9 cellular contexts compared by ENCODE assay signal in the genomic region with DNA sequence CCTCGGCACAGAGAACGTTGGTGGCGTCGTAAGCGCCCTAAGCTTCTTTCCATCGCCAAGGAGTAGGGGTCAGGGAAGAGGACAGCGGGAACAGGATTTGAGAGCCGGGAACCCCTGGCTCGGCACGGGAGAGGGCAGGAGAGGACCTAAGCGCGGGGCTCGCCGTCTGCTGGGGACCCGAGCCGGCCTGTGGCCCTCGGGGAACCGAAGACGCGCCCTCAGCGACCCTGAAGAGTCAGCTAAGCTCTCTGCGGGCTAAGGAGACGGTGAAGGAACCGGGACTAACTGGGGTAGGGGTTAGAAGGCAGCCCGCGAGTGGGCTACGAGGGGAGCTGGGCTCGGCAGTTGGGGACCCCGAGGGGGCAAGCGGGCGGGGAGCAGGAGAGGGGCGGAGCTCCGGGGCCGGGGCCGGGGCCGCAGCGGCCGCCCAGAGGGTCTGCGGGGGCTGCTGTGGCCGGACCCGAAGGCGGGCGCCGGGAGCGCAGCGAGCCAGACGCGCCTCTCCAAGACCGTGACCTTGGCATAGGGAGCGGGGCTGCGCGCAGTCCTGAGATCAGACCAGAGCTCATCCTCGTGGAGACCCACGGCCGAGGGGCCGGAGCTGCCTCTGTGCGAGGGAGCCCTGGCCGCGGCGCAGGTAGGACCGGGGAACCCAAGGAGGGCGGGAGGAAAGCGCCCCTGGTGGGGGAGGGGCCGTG. TPM values are rescaled to one million over a fixed set of nuclear protein-coding genes. Genes with fewer than 3 reads are reported as not detected.
A peak's percentile ranks its signal among the peaks of the same experiment; 100 is the strongest.
DNase-seq lines count a peak whose midpoint lies in the region; ATAC-seq and FAIRE-seq lines count a peak whose summit lies in the region.
"Had no signal": no experiment of that assay in that cellular context is flagged by ENCODE, and none has a peak within 500 bp of the region (broad histone marks: within the 10 kb centered on the region; RNA-seq: fewer than 3 reads in every experiment).

No MANE protein-coding gene starts in this region.

- FAIRE-seq in frontal cortex (lab: Jason Lieb, UNC), result no peak

- peaks cover 2% of the 10 kb centered on the region for H3K9me3 Mint-ChIP-seq in activated CD8-positive, alpha-beta memory T cell treated with anti-CD3 and anti-CD28 coated beads, Interleukin-2, amount 10 ng/mL, durations not matched to agents 7 days and 5 days (ENCODE audit: low read depth)
- no peaks in the 10 kb centered on the region for H3K9me3 Mint-ChIP-seq in activated naive CD8-positive, alpha-beta T cell treated with anti-CD3 and anti-CD28 coated beads, Interleukin-2, amount 50 U/mL, for 24 hours
- no peaks in the 10 kb centered on the region for H3K9me3 Mint-ChIP-seq in stimulated activated naive CD8-positive, alpha-beta T cell treated with anti-CD3 and anti-CD28 coated beads, Interleukin-15, amount 100 ng/mL, for 72 hours

- peaks cover 5% of the 10 kb centered on the region for H3K36me3 Mint-ChIP-seq in activated CD8-positive, alpha-beta memory T cell treated with anti-CD3 and anti-CD28 coated beads, Interleukin-2, amount 10 ng/mL, durations not matched to agents 7 days and 5 days
- no peaks in the 10 kb centered on the region for H3K36me3 Mint-ChIP-seq in activated naive CD8-positive, alpha-beta T cell treated with anti-CD3 and anti-CD28 coated beads, Interleukin-2, amount 50 U/mL, for 24 hours (ENCODE audit: low read depth)

- H3K4me3 Mint-ChIP-seq in activated CD8-positive, alpha-beta memory T cell treated with anti-CD3 and anti-CD28 coated beads, Interleukin-2, amount 10 ng/mL, durations not matched to agents 7 days and 5 days, result peak overlapping the region; percentile 29
- peak overlapping the region; percentile 51 for H3K4me3 Mint-ChIP-seq in activated naive CD8-positive, alpha-beta T cell treated with anti-CD3 and anti-CD28 coated beads, Interleukin-2, amount 50 U/mL, for 24 hours
- peak overlapping the region; percentile 76 for H3K4me3 Mint-ChIP-seq in stimulated activated naive CD8-positive, alpha-beta T cell treated with anti-CD3 and anti-CD28 coated beads, Interleukin-15, amount 100 ng/mL, for 72 hours

- no peak overlapping the region for H3K27ac Mint-ChIP-seq in activated CD8-positive, alpha-beta memory T cell treated with anti-CD3 and anti-CD28 coated beads, Interleukin-2, amount 10 ng/mL, durations not matched to agents 7 days and 5 days
- H3K27ac Mint-ChIP-seq in activated naive CD8-positive, alpha-beta T cell treated with anti-CD3 and anti-CD28 coated beads, Interleukin-2, amount 50 U/mL, for 24 hours, result no peak overlapping the region
- H3K27ac Mint-ChIP-seq in stimulated activated naive CD8-positive, alpha-beta T cell treated with anti-CD3 and anti-CD28 coated beads, Interleukin-15, amount 100 ng/mL, for 72 hours, result no peak overlapping the region

- H3K27me3 Mint-ChIP-seq in activated CD8-positive, alpha-beta memory T cell treated with anti-CD3 and anti-CD28 coated beads, Interleukin-2, amount 10 ng/mL, durations not matched to agents 7 days and 5 days, result peaks cover 87% of the 10 kb centered on the region
- peaks cover 70% of the 10 kb centered on the region for H3K27me3 Mint-ChIP-seq in activated naive CD8-positive, alpha-beta T cell treated with anti-CD3 and anti-CD28 coated beads, Interleukin-2, amount 50 U/mL, for 24 hours
- H3K27me3 Mint-ChIP-seq in stimulated activated naive CD8-positive, alpha-beta T cell treated with anti-CD3 and anti-CD28 coated beads, Interleukin-15, amount 100 ng/mL, for 72 hours, result peaks cover 93% of the 10 kb centered on the region

- peaks cover 6% of the 10 kb centered on the region for H3K4me1 Mint-ChIP-seq in activated CD8-positive, alpha-beta memory T cell treated with anti-CD3 and anti-CD28 coated beads, Interleukin-2, amount 10 ng/mL, durations not matched to agents 7 days and 5 days
- H3K4me1 Mint-ChIP-seq in activated naive CD8-positive, alpha-beta T cell treated with anti-CD3 and anti-CD28 coated beads, Interleukin-2, amount 50 U/mL, for 24 hours, result peaks cover 5% of the 10 kb centered on the region
- peaks cover 8% of the 10 kb centered on the region for H3K4me1 Mint-ChIP-seq in stimulated activated naive CD8-positive, alpha-beta T cell treated with anti-CD3 and anti-CD28 coated beads, Interleukin-15, amount 100 ng/mL, for 72 hours

- CTCF ChIA-PET in activated CD8-positive, alpha-beta memory T cell treated with anti-CD3 and anti-CD28 coated beads, Interleukin-2, amount 10 ng/mL, durations not matched to agents 7 days and 5 days (lab: Charles Lee), result interaction anchor here (1.0 to 1.2 kb wide), 3 partner anchors 36 to 1336 kb away, joined by 3 to 4 read pairs (median 3); no protein-coding TSS in a partner anchor

- no peak for DNase-seq in activated CD8-positive, alpha-beta memory T cell treated with anti-CD3 and anti-CD28 coated beads, Interleukin-2, amount 10 ng/mL, durations not matched to agents 7 days and 5 days
- DNase-seq in activated CD8-positive, alpha-beta memory T cell treated with anti-CD3 and anti-CD28 coated beads for 24 hours, result no peak
- no peak for DNase-seq in activated naive CD8-positive, alpha-beta T cell treated with anti-CD3 and anti-CD28 coated beads, Interleukin-2, amount 50 U/mL, for 24 hours
- DNase-seq in islet precursor cell, result peak; percentile 57
- DNase-seq in stimulated activated naive CD8-positive, alpha-beta T cell treated with anti-CD3 and anti-CD28 coated beads, Interleukin-15, amount 100 ng/mL, for 72 hours, result no peak
- DNase-seq in frontal cortex (ENCODE audit: low spot score in 2 of 2), result no peak
- no peak for DNase-seq in cerebellum (ENCODE audit: low spot score)
- DNase-seq: stimulated activated naive CD4-positive, alpha-beta T cell treated with Interleukin-2 at 50 U/mL for 16 hours had no signal

- no peak for ATAC-seq in activated CD8-positive, alpha-beta memory T cell treated with anti-CD3 and anti-CD28 coated beads, Interleukin-2, amount 10 ng/mL, durations not matched to agents 7 days and 5 days
- no peak for ATAC-seq in activated naive CD8-positive, alpha-beta T cell treated with anti-CD3 and anti-CD28 coated beads, Interleukin-2, amount 50 U/mL, for 24 hours
- peak; percentile 48 for ATAC-seq in stimulated activated naive CD8-positive, alpha-beta T cell treated with anti-CD3 and anti-CD28 coated beads, Interleukin-15, amount 100 ng/mL, for 72 hours
- no peak for ATAC-seq in HG02870 (IDR thresholded peaks at IDR 0.05; ENCODE audit: unreplicated experiment)

RNA-seq across cellular contexts. Expression of a gene that starts 0.6 kb away (rescaled TPM):
- total RNA-seq in activated CD8-positive, alpha-beta memory T cell treated with anti-CD3 and anti-CD28 coated beads, Interleukin-2, amount 10 ng/mL, durations not matched to agents 7 days and 5 days, result not detected
- total RNA-seq in frontal cortex (not detected), cerebellum (0.09 TPM)
